Comparison of ENCODE assay signal across 10 cellular contexts in genomic region chr13:40963927-40964326, GRCh38. TPM values are rescaled to one million over a fixed set of nuclear protein-coding genes. Genes with fewer than 3 reads are reported as not detected.
DNase-seq lines count a peak whose midpoint lies in the region; ATAC-seq lines count a peak whose summit lies in the region.
"Had no signal": no experiment of that assay in that cellular context is flagged by ENCODE, and none has a peak within 500 bp of the region (broad histone marks: within the 10 kb centered on the region; RNA-seq: fewer than 3 reads in every experiment).

No MANE protein-coding gene starts in this region.

- H3K9ac ChIP-seq in BLaER1 (no peak overlapping the region), GM23248 (no peak overlapping the region)

- H3K27me3 ChIP-seq in BLaER1, result no peaks in the 10 kb centered on the region
- no peaks in the 10 kb centered on the region for H3K27me3 ChIP-seq in GM23248 (replicated peaks; ENCODE audit: insufficient read depth)

- H3K36me3 Mint-ChIP-seq in activated T-helper 1 cell treated with anti-CD3 and anti-CD28 coated beads, Interleukin-12 subunit alpha, Interleukin-12 subunit beta, Interleukin-2, Interleukin-4 antibody, amounts not matched to agents 30 ng/mL and 10 ng/mL and 1 ng/mL, durations not matched to agents 14 hours and 24 hours and 36 hours (ENCODE audit: low read depth), result peaks cover 9% of the 10 kb centered on the region

- H3K9me3 ChIP-seq in BLaER1 (no peaks in the 10 kb centered on the region), GM23248 (ENCODE audit: low read depth) (no peaks in the 10 kb centered on the region)

- H3K9me3 Mint-ChIP-seq in activated T-helper 1 cell treated with anti-CD3 and anti-CD28 coated beads, Interleukin-12 subunit alpha, Interleukin-12 subunit beta, Interleukin-2, Interleukin-4 antibody, amounts not matched to agents 30 ng/mL and 10 ng/mL and 1 ng/mL, durations not matched to agents 14 hours and 24 hours and 36 hours, result no peaks in the 10 kb centered on the region

- peak overlapping the region; percentile 3 for H3K27ac Mint-ChIP-seq in activated T-helper 1 cell treated with anti-CD3 and anti-CD28 coated beads, Interleukin-12 subunit alpha, Interleukin-12 subunit beta, Interleukin-2, Interleukin-4 antibody, amounts not matched to agents 30 ng/mL and 10 ng/mL and 1 ng/mL, durations not matched to agents 14 hours and 24 hours and 36 hours

- H4K20me1 ChIP-seq in BLaER1 (peaks cover 100% of the 10 kb centered on the region), GM23248 (ENCODE audit: insufficient read depth) (peaks cover 7% of the 10 kb centered on the region; the same call in 1 of the 2 replicates)

- intact Hi-C loops in activated T-helper 1 cell treated with anti-CD3 and anti-CD28 coated beads, Interleukin-12 subunit alpha, Interleukin-12 subunit beta, Interleukin-2, Interleukin-4 antibody, amounts not matched to agents 30 ng/mL and 10 ng/mL and 1 ng/mL, durations not matched to agents 14 hours and 24 hours and 36 hours (cut with micrococcal nuclease), result loop anchor here (10.0 kb wide), 1 partner anchor 51 kb away; the partner anchor contains the start of gene ELF1
- intact Hi-C loops in Right ventricle myocardium inferior (cut with DNase I), result no loop called here

- in situ Hi-C loops in GM23248 (cut with MboI), result no loop called here

- peaks cover 100% of the 10 kb centered on the region for H3K79me2 ChIP-seq in GM23248 (ENCODE audit: insufficient read depth)

- H3K27ac ChIP-seq in BLaER1, result no peak overlapping the region
- no peak overlapping the region for H3K27ac ChIP-seq in GM23248

- peaks cover 87% of the 10 kb centered on the region for H3K36me3 ChIP-seq in BLaER1
- H3K36me3 ChIP-seq in GM23248 (ENCODE audit: low read depth), result no peaks in the 10 kb centered on the region

- no peak overlapping the region for H3K4me3 ChIP-seq in BLaER1
- no peak overlapping the region for H3K4me3 ChIP-seq in GM23248

- WGBS in GM23248 (ENCODE audit: low coverage in 1 of 2, low lambda C conversion rate in 2 of 2, missing lambda C conversion rate in 2 of 2), 2 experiments, result 98 to 100% methylated on average over 1 of the region's 1 CpG

- H3K4me1 ChIP-seq in BLaER1 (peaks cover 81% of the 10 kb centered on the region), GM23248 (ENCODE audit: insufficient read depth) (peaks cover 10% of the 10 kb centered on the region)

- peaks cover 57% of the 10 kb centered on the region for H3K4me1 Mint-ChIP-seq in activated T-helper 1 cell treated with anti-CD3 and anti-CD28 coated beads, Interleukin-12 subunit alpha, Interleukin-12 subunit beta, Interleukin-2, Interleukin-4 antibody, amounts not matched to agents 30 ng/mL and 10 ng/mL and 1 ng/mL, durations not matched to agents 14 hours and 24 hours and 36 hours (ENCODE audit: low read depth)

- ATAC-seq in HG03342 (IDR thresholded peaks at IDR 0.05; ENCODE audit: unreplicated experiment), result no peak
- no peak for ATAC-seq in GM21528 (IDR thresholded peaks at IDR 0.05; ENCODE audit: low FRiP score, unreplicated experiment)
- no peak for ATAC-seq in GM21423 (IDR thresholded peaks at IDR 0.05; ENCODE audit: unreplicated experiment)
- no peak for ATAC-seq in Right ventricle myocardium inferior

- peak overlapping the region; percentile 49 for H3K4me2 ChIP-seq in BLaER1
- H3K4me2 ChIP-seq in GM23248 (ENCODE audit: unreplicated experiment), result no peak overlapping the region

- no peaks in the 10 kb centered on the region for H3F3A ChIP-seq in GM23248 (ENCODE audit: insufficient read depth)

- DNase-seq in GM23248 (peak; percentile 57), kidney tubule cell (ENCODE audit: low spot score) (peak; percentile 69), Right ventricle myocardium inferior (ENCODE audit: missing footprints) (no peak)
- no peak for DNase-seq in activated T-helper 1 cell treated with anti-CD3 and anti-CD28 coated beads, Interleukin-12 subunit alpha, Interleukin-12 subunit beta, Interleukin-2, Interleukin-4 antibody, amounts not matched to agents 30 ng/mL and 10 ng/mL and 1 ng/mL, durations not matched to agents 14 hours and 24 hours and 36 hours (ENCODE audit: low spot score)
- DNase-seq: activated CD8-positive, alpha-beta memory T cell treated with anti-CD3 and anti-CD28 coated beads, Interleukin-2, amount 50 U/mL, for 48 hours; stimulated activated CD4-positive, alpha-beta T cell treated with anti-CD3 and anti-CD28 coated beads, Interleukin-4, amount 100 ng/mL, for 24 hours had no signal

- no peaks in the 10 kb centered on the region for H3K9me2 ChIP-seq in GM23248 (ENCODE audit: insufficient read depth)

- no peaks in the 10 kb centered on the region for H3K27me3 Mint-ChIP-seq in activated T-helper 1 cell treated with anti-CD3 and anti-CD28 coated beads, Interleukin-12 subunit alpha, Interleukin-12 subunit beta, Interleukin-2, Interleukin-4 antibody, amounts not matched to agents 30 ng/mL and 10 ng/mL and 1 ng/mL, durations not matched to agents 14 hours and 24 hours and 36 hours (ENCODE audit: insufficient read depth)

- H2AFZ ChIP-seq in GM23248, result no peak overlapping the region

- H3K4me3 Mint-ChIP-seq in activated T-helper 1 cell treated with anti-CD3 and anti-CD28 coated beads, Interleukin-12 subunit alpha, Interleukin-12 subunit beta, Interleukin-2, Interleukin-4 antibody, amounts not matched to agents 30 ng/mL and 10 ng/mL and 1 ng/mL, durations not matched to agents 14 hours and 24 hours and 36 hours, result no peak overlapping the region

RNA-seq across cellular contexts. Expression of gene ELF1, which starts 55.2 kb away (rescaled TPM):
- total RNA-seq in GM23248 (2014; rRNA removed; shearing (Covaris generic)), result 36.1 and 43.8 TPM in 2 replicates
- 39.9 and 42.7 TPM in 2 replicates for polyA plus RNA-seq in GM23248 (2016; fragmentation: Nextera tagmentation; extraction: Ambion mirVana)
- 75.3 and 76.8 TPM in 2 replicates for total RNA-seq in activated T-helper 1 cell treated with anti-CD3 and anti-CD28 coated beads, Interleukin-12 subunit alpha, Interleukin-12 subunit beta, Interleukin-2, Interleukin-4 antibody, amounts not matched to agents 30 ng/mL and 10 ng/mL and 1 ng/mL, durations not matched to agents 14 hours and 24 hours and 36 hours
- 36.7 TPM for total RNA-seq in Right ventricle myocardium inferior

Comparison
In these comparisons a context has a peak if more than half of its experiments do, and no peak if none do; other contexts are left out.
1. DNase-seq: peak in GM23248 (single experiment) and kidney tubule cell (single experiment); none in activated T-helper 1 cell treated with anti-CD3 and anti-CD28 coated beads, Interleukin-12 subunit alpha, Interleukin-12 subunit beta, Interleukin-2, Interleukin-4 antibody, amounts not matched to agents 30 ng/mL and 10 ng/mL and 1 ng/mL, durations not matched to agents 14 hours and 24 hours and 36 hours (single experiment) and Right ventricle myocardium inferior (single experiment).